In the genomic region with DNA sequence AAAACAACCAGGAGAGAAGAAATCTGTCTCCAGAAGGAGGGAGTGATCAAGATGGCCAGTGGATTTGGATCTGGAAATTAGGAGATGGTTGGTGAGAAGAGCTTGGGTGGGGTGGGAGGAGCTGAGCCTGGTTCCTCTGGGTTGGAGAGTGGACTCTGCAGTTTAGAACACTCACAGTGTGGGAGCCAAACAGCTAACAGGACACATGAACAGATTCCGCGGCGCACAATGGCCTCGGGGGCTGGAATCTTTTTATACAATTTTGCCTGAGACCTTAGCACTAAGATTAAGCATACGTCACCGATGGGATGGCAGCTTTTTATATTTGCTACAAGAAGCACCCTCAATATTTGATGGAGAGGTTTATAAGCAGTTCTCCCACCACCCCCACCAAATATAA, we compare ENCODE assay signal across 27 cellular contexts.
"Had no signal": no experiment of that assay in that cellular context is flagged by ENCODE, and none has a peak within 500 bp of the region (broad histone marks: within the 10 kb centered on the region; RNA-seq: fewer than 3 reads in every experiment).

No MANE protein-coding gene starts in this region.

- H3K36me3 ChIP-seq: pancreas, transverse colon, upper lobe of left lung had no signal

- H3K27me3 ChIP-seq: pancreas, right atrium auricular region, right lobe of liver, testis, thyroid gland, transverse colon, upper lobe of left lung, vagina had no signal

- DNase-seq: head of caudate nucleus; hippocampal formation; kidney glomerular epithelial cell; left cardiac atrium; left lung; mesendoderm; midbrain; mucosa of descending colon; naive thymus-derived CD4-positive, alpha-beta T cell; nucleus accumbens; pancreas; right lobe of liver; stimulated activated CD4-positive, alpha-beta T cell treated with anti-CD3 and anti-CD28 coated beads, Interleukin-4, amount 100 ng/mL, for 24 hours; stimulated activated CD8-positive, alpha-beta memory T cell treated with anti-CD3 and anti-CD28 coated beads, Interleukin-4, amount 100 ng/mL, for 48 hours; stimulated activated naive CD4-positive, alpha-beta T cell treated with Interleukin-2 at 50 U/mL for 16 hours; stimulated activated naive CD8-positive, alpha-beta T cell treated with anti-CD3 and anti-CD28 coated beads, Interleukin-15, amount 100 ng/mL, for 72 hours; testis; thyroid gland; transverse colon; upper lobe of left lung had no signal

- ATAC-seq: left cardiac atrium; left lung; mucosa of descending colon; naive thymus-derived CD4-positive, alpha-beta T cell; natural killer cell treated with Interleukin-12 subunit alpha and Interleukin-12 subunit beta and Interleukin-15 and Interleukin-18, amount 100 ng/mL, for 72 hours; pancreas; right lobe of liver; stimulated activated memory B cell treated with anti-CD40 and anti-IgM and Interleukin-4, amounts not matched to agents 10 μg/mL and 1 μg/mL and 100 μg/mL, for 72 hours; stimulated activated naive CD8-positive, alpha-beta T cell treated with anti-CD3 and anti-CD28 coated beads, Interleukin-15, amount 100 ng/mL, for 72 hours had no signal

- FAIRE-seq: keratinocyte, pancreas had no signal

- H3K27ac ChIP-seq: left lung, pancreas, skin epidermis, testis, thyroid gland, transverse colon, vagina had no signal

- H3K4me3 ChIP-seq: left lung, lung, mucosa of descending colon, pancreas, right atrium auricular region, right lobe of liver, skin epidermis, testis, thyroid gland, transverse colon, upper lobe of left lung, vagina had no signal

- H3K9me3 ChIP-seq: left lung, mucosa of descending colon, pancreas, right atrium auricular region, right lobe of liver, testis, thyroid gland, transverse colon, upper lobe of left lung, vagina had no signal
